ENCODE assay signal across 16 cellular contexts in genomic region chr10:36116751-36117150, GRCh38.
DNase-seq lines count a peak whose midpoint lies in the region; ATAC-seq, FAIRE-seq and TF ChIP-seq lines count a peak whose summit lies in the region.
"Had no signal": no experiment of that assay in that cellular context is flagged by ENCODE, and none has a peak within 500 bp of the region (broad histone marks: within the 10 kb centered on the region; RNA-seq: fewer than 3 reads in every experiment).

No MANE protein-coding gene starts in this region.

- H3K9ac ChIP-seq in SK-N-SH: no peak overlapping the region
- H3K9ac ChIP-seq in H1 (replicated peaks in 1 of 4; ENCODE audit: extremely low read depth in 1 of 4, low read depth in 3 of 4, low read length in 3 of 4): no peak overlapping the region
- H3K9ac ChIP-seq: BLaER1 treated with 17β-estradiol and CSF1 and Interleukin-3, amounts not matched to agents 10 nM and 100 nM had no signal

- no peaks in the 10 kb centered on the region; a peak in 1 of 4 replicates for H3K4me1 ChIP-seq in SK-N-SH (ENCODE audit: control insufficient read depth in 1 of 2, insufficient read depth in 2 of 2, low read depth in 1 of 2, low read length in 1 of 2)
- H3K4me1 ChIP-seq in H1 (replicated peaks in 1 of 4; ENCODE audit: control insufficient read depth in 3 of 4, insufficient read depth in 4 of 4, low read length in 3 of 4): no peaks in the 10 kb centered on the region
- peaks cover 0 to 28% (median 9%) of the 10 kb centered on the region in 4 donors for H3K4me1 ChIP-seq in transverse colon
- H3K4me1 ChIP-seq: BLaER1 treated with 17β-estradiol and CSF1 and Interleukin-3, amounts not matched to agents 10 nM and 100 nM had no signal

- no peak overlapping the region for H2BK15ac ChIP-seq in H1 (ENCODE audit: low read length)

- H3K36me3 Mint-ChIP-seq in nephron (ENCODE audit: low read depth): no peaks in the 10 kb centered on the region
- no peaks in the 10 kb centered on the region for H3K36me3 Mint-ChIP-seq in CD4-positive, alpha-beta T cell (ENCODE audit: low read depth)
- H3K36me3 Mint-ChIP-seq: IgD-negative memory B cell had no signal

- H3F3A ChIP-seq in SK-N-SH (replicated peaks; ENCODE audit: insufficient read depth): no peaks in the 10 kb centered on the region

- 65% methylated on average over 6 of the region's 6 CpGs for WGBS in SK-N-SH (ENCODE audit: low lambda C conversion rate)
- 83% methylated on average over 6 of the region's 6 CpGs; no CpG with 5 or more reads in 1 of the 2 experiments for WGBS in H1 (ENCODE audit: extremely low coverage in 1 of 2, insufficient coverage in 1 of 2, insufficient read length in 1 of 2, insufficient replicate concordance in 2 of 2, low coverage in 1 of 2, low lambda C conversion rate in 2 of 2, missing lambda C conversion rate in 1 of 2), 2 experiments
- 31 to 54% methylated on average over 2 to 6 of the region's 6 CpGs for WGBS in transverse colon (ENCODE audit: low coverage in 1 of 2), 2 donors

- peak overlapping the region in 2 of 3 experiments; percentile 74 to 79 for H3K4me3 Mint-ChIP-seq in nephron
- H3K4me3 Mint-ChIP-seq in CD4-positive, alpha-beta T cell: no peak overlapping the region
- H3K4me3 Mint-ChIP-seq: IgD-negative memory B cell had no signal

- peaks cover 76% of the 10 kb centered on the region for H3K4me1 Mint-ChIP-seq in nephron
- no peaks in the 10 kb centered on the region for H3K4me1 Mint-ChIP-seq in CD4-positive, alpha-beta T cell (ENCODE audit: low read depth)
- H3K4me1 Mint-ChIP-seq: IgD-negative memory B cell had no signal

- H3K79me1 ChIP-seq in H1 (ENCODE audit: low read depth, low read length): no peaks in the 10 kb centered on the region

- TF ChIP-seq CTCF in SK-N-SH (IDR thresholded peaks at IDR 0.05) (no peak), H1 (IDR thresholded peaks at IDR 0.05; ENCODE audit: control extremely low read depth in 1 of 3, insufficient read depth in 1 of 3, low read depth in 1 of 3, low read length in 3 of 3) (no peak), nephron (IDR thresholded peaks at IDR 0.05; ENCODE audit: unreplicated experiment in 3 of 3) (no peak), transverse colon (IDR thresholded peaks at IDR 0.05) (no peak)
- no peak for TF ChIP-seq CTCF in CD4-positive, alpha-beta T cell (IDR thresholded peaks at IDR 0.05)

- TF ChIP-seq RAD21 in SK-N-SH (IDR thresholded peaks at IDR 0.05; ENCODE audit: low read length) (no peak), H1 (IDR thresholded peaks at IDR 0.05 in 1 of 2, conservative IDR thresholded peaks at IDR 0.05 in 1 of 2; ENCODE audit: low read depth in 2 of 2, low read length in 2 of 2) (no peak)

- H3K4me3 ChIP-seq in SK-N-SH (ENCODE audit: low read depth in 2 of 2, low read length in 1 of 2) (no peak overlapping the region), H1 (ENCODE audit: extremely low read depth in 1 of 4, insufficient read depth in 2 of 4, low read depth in 3 of 4, low read length in 4 of 4) (no peak overlapping the region), transverse colon (no peak overlapping the region)
- H3K4me3 ChIP-seq: BLaER1 treated with 17β-estradiol and CSF1 and Interleukin-3, amounts not matched to agents 10 nM and 100 nM had no signal

- peaks cover 6% of the 10 kb centered on the region for H3K27me3 Mint-ChIP-seq in nephron (ENCODE audit: low read depth)
- no peaks in the 10 kb centered on the region for H3K27me3 Mint-ChIP-seq in CD4-positive, alpha-beta T cell
- H3K27me3 Mint-ChIP-seq: IgD-negative memory B cell had no signal

- H3K56ac ChIP-seq in H1 (replicated peaks; ENCODE audit: insufficient read length, low read depth, low read length): no peak overlapping the region

- H3K27ac Mint-ChIP-seq in nephron: peak overlapping the region; percentile 69 to 93 (median 87)
- no peak overlapping the region for H3K27ac Mint-ChIP-seq in CD4-positive, alpha-beta T cell
- H3K27ac Mint-ChIP-seq: IgD-negative memory B cell had no signal

- no peak overlapping the region for H3K4ac ChIP-seq in H1 (replicated peaks; ENCODE audit: insufficient read length, low read depth, low read length)

- H2BK12ac ChIP-seq in H1 (ENCODE audit: low read depth, low read length): no peak overlapping the region

- H4K20me1 ChIP-seq in SK-N-SH (ENCODE audit: insufficient read depth) (no peaks in the 10 kb centered on the region), H1 (replicated peaks in 1 of 2; ENCODE audit: control insufficient read depth in 1 of 2, insufficient read depth in 2 of 2, low read length in 2 of 2) (no peaks in the 10 kb centered on the region)
- H4K20me1 ChIP-seq: BLaER1 treated with 17β-estradiol and CSF1 and Interleukin-3, amounts not matched to agents 10 nM and 100 nM had no signal

- no peaks in the 10 kb centered on the region for H3K27me3 ChIP-seq in SK-N-SH (ENCODE audit: insufficient read depth)
- H3K27me3 ChIP-seq in H1 (replicated peaks in 1 of 4; ENCODE audit: control insufficient read depth in 3 of 4, extremely low read depth in 1 of 4, insufficient read depth in 3 of 4, low read length in 3 of 4): no peaks in the 10 kb centered on the region
- H3K27me3 ChIP-seq in transverse colon: no peaks in the 10 kb centered on the region
- no peaks in the 10 kb centered on the region for H3K27me3 ChIP-seq in CD4-positive, alpha-beta T cell (ENCODE audit: control insufficient read depth, insufficient read depth, low read length)
- H3K27me3 ChIP-seq: BLaER1 treated with 17β-estradiol and CSF1 and Interleukin-3, amounts not matched to agents 10 nM and 100 nM had no signal

- H2BK20ac ChIP-seq in H1 (ENCODE audit: low read length): no peak overlapping the region

- H3K4me2 ChIP-seq in SK-N-SH: no peak overlapping the region
- no peak overlapping the region for H3K4me2 ChIP-seq in H1 (ENCODE audit: insufficient read depth in 1 of 2, low read depth in 2 of 2, low read length in 2 of 2)
- H3K4me2 ChIP-seq: BLaER1 treated with 17β-estradiol and CSF1 and Interleukin-3, amounts not matched to agents 10 nM and 100 nM had no signal

- no peak overlapping the region for H2BK120ac ChIP-seq in H1 (replicated peaks; ENCODE audit: low read depth, low read length)

- H3K23ac ChIP-seq in H1 (ENCODE audit: insufficient read length): no peak overlapping the region

- H2AK5ac ChIP-seq in H1 (ENCODE audit: low read depth, low read length): no peak overlapping the region

- CTCF ChIA-PET in SK-N-SH (lab: Yijun Ruan, JAX) (no interaction called here), H1 (lab: Charles Lee; ENCODE audit: partially characterized antibody) (no interaction called here)
- CTCF ChIA-PET in CD4-positive, alpha-beta T cell (lab: Charles Lee): no interaction called here

- ATAC-seq in SK-N-SH treated with all-trans-retinoic acid at 6 μM for 48 hours: no peak
- ATAC-seq in CD4-positive, alpha-beta T cell (ENCODE audit: poor library complexity): no peak

- no peaks in the 10 kb centered on the region for H3K79me2 ChIP-seq in SK-N-SH (ENCODE audit: insufficient read depth)
- H3K79me2 ChIP-seq in H1 (ENCODE audit: control insufficient read depth in 1 of 2, insufficient read depth in 2 of 2, low read length in 2 of 2): no peaks in the 10 kb centered on the region

- in situ Hi-C loops in transverse colon (cut with MboI; ENCODE audit: low pct_ligation_motif_present in 1 of 4, low pct_unique_long_range_greater_than_20kb in 1 of 4, low sequenced_read_pairs in 3 of 4): no loop called here

- no peak overlapping the region for H2BK5ac ChIP-seq in H1 (ENCODE audit: low read depth, low read length)

- H2AFZ ChIP-seq in SK-N-SH (ENCODE audit: low read depth) (peak overlapping the region; percentile 52; the same call in 1 of the 2 replicates), H1 (ENCODE audit: low read length) (0 out of 2 replicates have a peak overlapping the region, but pooled peaks have one; percentile 3)

- intact Hi-C loops in transverse colon (cut with DNase I; ENCODE audit: low total_unique reads): no loop called here
- intact Hi-C loops in CD4-positive, alpha-beta T cell (cut with DNase I, micrococcal nuclease): no loop called here

- no peaks in the 10 kb centered on the region for H3K9me2 ChIP-seq in SK-N-SH

- H4K8ac ChIP-seq in H1 (ENCODE audit: extremely low read depth, insufficient read depth, low read length): no peak overlapping the region

- H3K14ac ChIP-seq in H1 (ENCODE audit: insufficient read length): no peak overlapping the region

- no peak for FAIRE-seq in H1 (lab: Jason Lieb, UNC)

- H3K9me3 Mint-ChIP-seq in nephron: peaks cover 3% of the 10 kb centered on the region
- peaks cover 5% of the 10 kb centered on the region for H3K9me3 Mint-ChIP-seq in CD4-positive, alpha-beta T cell

- H3K18ac ChIP-seq in H1 (ENCODE audit: extremely low read depth, low read length): no peak overlapping the region

- no peak overlapping the region for H4K91ac ChIP-seq in H1 (replicated peaks; ENCODE audit: insufficient read length, low read length)

- H3K27ac ChIP-seq in SK-N-SH (ENCODE audit: low read depth in 2 of 2, low read length in 1 of 2) (no peak overlapping the region), H1 (ENCODE audit: low read depth, low read length) (no peak overlapping the region), transverse colon (peak overlapping the region in 3 of 4 donors; percentile 34 to 49 (median 40))
- H3K27ac ChIP-seq in CD4-positive, alpha-beta T cell (ENCODE audit: low read depth, low read length): no peak overlapping the region
- H3K27ac ChIP-seq: 22Rv1; BLaER1 treated with 17β-estradiol and CSF1 and Interleukin-3, amounts not matched to agents 10 nM and 100 nM had no signal

- H3K23me2 ChIP-seq in H1 (ENCODE audit: low read depth, low read length): no peaks in the 10 kb centered on the region

- H3K36me3 ChIP-seq in SK-N-SH (replicated peaks in 1 of 2; ENCODE audit: control insufficient read depth in 1 of 2, insufficient read depth in 2 of 2, low read length in 1 of 2) (no peaks in the 10 kb centered on the region), H1 (ENCODE audit: control insufficient read depth in 2 of 4, insufficient read depth in 4 of 4, low read length in 3 of 4) (no peaks in the 10 kb centered on the region), transverse colon (no peaks in the 10 kb centered on the region)
- H3K36me3 ChIP-seq: BLaER1 treated with 17β-estradiol and CSF1 and Interleukin-3, amounts not matched to agents 10 nM and 100 nM had no signal

- no peak overlapping the region for H4K5ac ChIP-seq in H1 (ENCODE audit: insufficient read length, low read depth, low read length)

- no peak for DNase-seq in SK-N-SH
- DNase-seq in H1 (ENCODE audit: low read depth in 1 of 2, low spot score in 2 of 2): no peak
- DNase-seq in transverse colon: no peak
- DNase-seq in globus pallidus (ENCODE audit: low spot score): no peak
- no peak for DNase-seq in stimulated activated CD8-positive, alpha-beta memory T cell treated with anti-CD3 and anti-CD28 coated beads, Interleukin-4, amount 100 ng/mL, for 48 hours
- DNase-seq in CD4-positive, alpha-beta T cell: no peak
- DNase-seq: EL, NCI-H1417, NCI-H2029 treated with DMSO at 0.1 percent for 48 hours, NCI-H510A, SIG-M5 had no signal

- H3K9me3 ChIP-seq in SK-N-SH (no peaks in the 10 kb centered on the region), H1 (ENCODE audit: insufficient read depth in 2 of 2, low read depth in 1 of 2, low read length in 1 of 2) (no peaks in the 10 kb centered on the region), transverse colon (no peaks in the 10 kb centered on the region)
- no peaks in the 10 kb centered on the region for H3K9me3 ChIP-seq in CD4-positive, alpha-beta T cell (ENCODE audit: control insufficient read depth, low read length)
- H3K9me3 ChIP-seq: BLaER1 treated with 17β-estradiol and CSF1 and Interleukin-3, amounts not matched to agents 10 nM and 100 nM had no signal

- TF ChIP-seq POLR2A in H1 (IDR thresholded peaks at IDR 0.05; ENCODE audit: control extremely low read depth in 1 of 2, low read depth in 2 of 2, low read length in 2 of 2): no peak
- no peak for TF ChIP-seq POLR2A in transverse colon (IDR thresholded peaks at IDR 0.05)

- TF ChIP-seq EP300 in SK-N-SH (IDR thresholded peaks at IDR 0.05; ENCODE audit: borderline replicate concordance in 1 of 2, low read depth in 1 of 2, low read length in 1 of 2) (no peak), H1 (IDR thresholded peaks at IDR 0.05; ENCODE audit: borderline replicate concordance in 1 of 2, low read depth in 2 of 2, low read length in 2 of 2) (no peak), transverse colon (IDR thresholded peaks at IDR 0.05; ENCODE audit: low read depth) (no peak)

- POLR2A ChIA-PET in SK-N-SH (lab: Yijun Ruan, JAX) (no interaction called here), H1 (lab: Charles Lee; ENCODE audit: partially characterized antibody) (no interaction called here)
- POLR2A ChIA-PET in CD4-positive, alpha-beta T cell (lab: Charles Lee): no interaction called here

Comparison
In these comparisons a context has a peak if more than half of its experiments do, and no peak if none do; other contexts are left out.
1. H3K27ac ChIP-seq: peak in transverse colon (3 of 4); none in SK-N-SH (0 of 2), H1 (single experiment) and CD4-positive, alpha-beta T cell (single experiment).